In genomic region chr1:203359010-203359571, GRCh38 we compare ENCODE assay signal across 24 cellular contexts. TPM values are rescaled to one million over a fixed set of nuclear protein-coding genes. Genes with fewer than 3 reads are reported as not detected.
DNase-seq lines count a peak whose midpoint lies in the region; ATAC-seq and TF ChIP-seq lines count a peak whose summit lies in the region.
"Had no signal": no experiment of that assay in that cellular context is flagged by ENCODE, and none has a peak within 500 bp of the region (broad histone marks: within the 10 kb centered on the region; RNA-seq: fewer than 3 reads in every experiment).

No MANE protein-coding gene starts in this region.

- TF ChIP-seq EP300 in stomach (IDR thresholded peaks at IDR 0.05) = no peak

- in situ Hi-C loops in GM23248 (cut with MboI) = no loop called here

- H3K36me3 ChIP-seq in GM23248 (ENCODE audit: low read depth) = no peaks in the 10 kb centered on the region
- no peaks in the 10 kb centered on the region for H3K36me3 ChIP-seq in psoas muscle (ENCODE audit: insufficient read depth in 1 of 2, low read depth in 1 of 2)
- H3K36me3 ChIP-seq in stomach = no peaks in the 10 kb centered on the region

- H3K9me3 ChIP-seq in GM23248 (ENCODE audit: low read depth) = no peaks in the 10 kb centered on the region
- H3K9me3 ChIP-seq in psoas muscle = no peaks in the 10 kb centered on the region
- no peaks in the 10 kb centered on the region for H3K9me3 ChIP-seq in stomach

- H3K4me2 ChIP-seq in GM23248 (ENCODE audit: unreplicated experiment) = no peak overlapping the region

- no peak overlapping the region for H2AFZ ChIP-seq in GM23248

- H3K4me3 ChIP-seq in AG09309 (ENCODE audit: control insufficient read depth, low read depth, low read length) (no peak overlapping the region), GM23248 (no peak overlapping the region), fibroblast of mammary gland (ENCODE audit: control insufficient read depth, low read depth, low read length) (no peak overlapping the region), psoas muscle (no peak overlapping the region), stomach (no peak overlapping the region)

- no peaks in the 10 kb centered on the region for H4K20me1 ChIP-seq in GM23248 (ENCODE audit: insufficient read depth)

- intact Hi-C loops in psoas muscle (cut with DNase I) (no loop called here), stomach (cut with DNase I; ENCODE audit: low total_unique reads) (no loop called here)

- peak; percentile 4 for TF ChIP-seq CTCF in AG09309 (IDR thresholded peaks at IDR 0.05; ENCODE audit: control insufficient read depth, insufficient read depth, low read depth, low read length, missing control alignments)
- TF ChIP-seq CTCF in fibroblast of mammary gland (conservative IDR thresholded peaks at IDR 0.05; ENCODE audit: control insufficient read depth, insufficient read depth, low read depth, low read length) = no peak
- no peak for TF ChIP-seq CTCF in psoas muscle (IDR thresholded peaks at IDR 0.05)
- no peak for TF ChIP-seq CTCF in stomach (IDR thresholded peaks at IDR 0.05)

- H3K27me3 ChIP-seq in GM23248 (replicated peaks; ENCODE audit: insufficient read depth) (0 out of 2 replicates have a peak, but pooled peaks cover 3% of the 10 kb centered on the region), psoas muscle (ENCODE audit: insufficient read depth in 3 of 3, low read length in 2 of 3) (peaks cover 0 to 9% (median 0%) of the 10 kb centered on the region in 3 donors), stomach (peaks cover 0 to 3% (median 0%) of the 10 kb centered on the region in 3 donors)

- peaks cover 12% of the 10 kb centered on the region for H3K4me1 ChIP-seq in GM23248 (ENCODE audit: insufficient read depth)
- H3K4me1 ChIP-seq in psoas muscle = no peaks in the 10 kb centered on the region
- H3K4me1 ChIP-seq in stomach = peaks cover 0 to 4% (median 2%) of the 10 kb centered on the region in 4 donors

- H3K27ac ChIP-seq in GM23248 (no peak overlapping the region), psoas muscle (no peak overlapping the region), stomach (no peak overlapping the region)
- H3K27ac ChIP-seq: epithelial cell of prostate had no signal

- DNase-seq in AG09309 (ENCODE audit: low read depth) = no peak
- peak; percentile 42 for DNase-seq in GM23248
- peak; percentile 60 for DNase-seq in fibroblast of mammary gland (ENCODE audit: low read depth)
- peak; percentile 46 to 69 for DNase-seq in psoas muscle
- DNase-seq in AML-193 (lab: John Stamatoyannopoulos, UW) = no peak
- no peak for DNase-seq in stomach
- no peak for DNase-seq in SKM-1 treated with dmso at 0.1 percent for 144 hours (lab: John Stamatoyannopoulos, UW; ENCODE audit: unreplicated experiment)
- DNase-seq: activated CD4-positive, CD25-positive, alpha-beta regulatory T cell; activated CD8-positive, alpha-beta T cell treated with anti-CD3 and anti-CD28 coated beads, Interleukin-2, amount 10 ng/mL, durations not matched to agents 7 days and 5 days; activated T-cell treated with anti-CD3 and anti-CD28 coated beads, Interleukin-2, amount 50 U/mL, for 1 hour; aorta; CD8-positive, alpha-beta T cell; central memory CD4-positive, alpha-beta T cell; head of caudate nucleus; HFFc6; NCI-H1105 treated with DMSO at 0.1 percent for 48 hours; NCI-H2081 treated with DMSO at 0.1 percent for 48 hours; NCI-H510A treated with DMSO at 0.1 percent for 48 hours; stimulated activated CD4-positive, alpha-beta T cell treated with anti-CD3 and anti-CD28 coated beads, Interleukin-12 subunit alpha, Interleukin-12 subunit beta, amount 100 ng/mL, for 4 hours; T-helper 9 cell had no signal

- TF ChIP-seq POLR2A in stomach (IDR thresholded peaks at IDR 0.05) = no peak

- H3F3A ChIP-seq in GM23248 (ENCODE audit: insufficient read depth) = 0 out of 2 replicates have a peak, but pooled peaks cover under 1% of the 10 kb centered on the region

- ATAC-seq in psoas muscle (no peak), GM18502 (IDR thresholded peaks at IDR 0.05; ENCODE audit: poor library complexity, unreplicated experiment) (no peak)
- ATAC-seq: activated CD8-positive, alpha-beta T cell treated with anti-CD3 and anti-CD28 coated beads, Interleukin-2, amount 10 ng/mL, durations not matched to agents 7 days and 5 days; CD8-positive, alpha-beta T cell; SK-N-SH treated with all-trans-retinoic acid at 6 μM for 48 hours had no signal

- H3K9ac ChIP-seq in GM23248 = no peak overlapping the region

- no peaks in the 10 kb centered on the region for H3K79me2 ChIP-seq in GM23248 (ENCODE audit: insufficient read depth)

- H3K9me2 ChIP-seq in GM23248 (ENCODE audit: insufficient read depth) = no peaks in the 10 kb centered on the region

RNA-seq across cellular contexts. Expression of gene FMOD, which starts 8.2 kb away (rescaled TPM):
- total RNA-seq in GM23248 (2014; rRNA removed; shearing (Covaris generic)) = 12.1 and 14.6 TPM in 2 replicates
- polyA plus RNA-seq in GM23248 (2016; fragmentation: Nextera tagmentation; extraction: Ambion mirVana) = 11.2 and 11.4 TPM in 2 replicates
- 1 to 10 TPM; 3.6 to 9.6 (median 5.8) TPM for total RNA-seq in psoas muscle
- 1 to 10 TPM; 3.0 to 4.6 (median 3.8) TPM for polyA plus RNA-seq in psoas muscle
- total RNA-seq in stomach = 100 to 1,000 TPM in 1 of 5 donors, 10 to 100 TPM in 4; 14.7 to 422 (median 54.9) TPM
- polyA plus RNA-seq in stomach = 10 to 100 TPM; 30.1 to 39.7 (median 35.6) TPM
- total RNA-seq: activated CD8-positive, alpha-beta T cell treated with anti-CD3 and anti-CD28 coated beads, Interleukin-2, amount 10 ng/mL, durations not matched to agents 7 days and 5 days; CD8-positive, alpha-beta T cell; RPMI7951 had no signal

RNA-seq across cellular contexts. Expression of gene BTG2, which starts 53.8 kb away (rescaled TPM):
- 5.0 and 7.8 TPM in 2 replicates for total RNA-seq in GM23248 (2014; rRNA removed; shearing (Covaris generic))
- polyA plus RNA-seq in GM23248 (2016; fragmentation: Nextera tagmentation; extraction: Ambion mirVana) (7.5 and 7.9 TPM in 2 replicates), psoas muscle (100 to 1,000 TPM in 1 of 3 donors, 10 to 100 TPM in 2; 17.6 to 119 (median 60.4) TPM), stomach (10 to 100 TPM; 46.4 to 78.9 (median 58.6) TPM)
- total RNA-seq in psoas muscle (100 to 1,000 TPM in 3 of 4 donors, 10 to 100 TPM in 1; 83.0 to 360 (median 224) TPM), stomach (100 to 1,000 TPM in 3 of 5 donors, 10 to 100 TPM in 2; 80.2 to 231 (median 113) TPM)

Comparison
In these comparisons a context has a peak if more than half of its experiments do, and no peak if none do; other contexts are left out.
1. DNase-seq: peak in GM23248 (single experiment), fibroblast of mammary gland (single experiment) and psoas muscle (2 of 2); none in AG09309 (single experiment), AML-193 (0 of 2), stomach (single experiment) and SKM-1 treated with dmso at 0.1 percent for 144 hours (single experiment).